Comparison of ENCODE assay signal across 8 cellular contexts in the genomic region with DNA sequence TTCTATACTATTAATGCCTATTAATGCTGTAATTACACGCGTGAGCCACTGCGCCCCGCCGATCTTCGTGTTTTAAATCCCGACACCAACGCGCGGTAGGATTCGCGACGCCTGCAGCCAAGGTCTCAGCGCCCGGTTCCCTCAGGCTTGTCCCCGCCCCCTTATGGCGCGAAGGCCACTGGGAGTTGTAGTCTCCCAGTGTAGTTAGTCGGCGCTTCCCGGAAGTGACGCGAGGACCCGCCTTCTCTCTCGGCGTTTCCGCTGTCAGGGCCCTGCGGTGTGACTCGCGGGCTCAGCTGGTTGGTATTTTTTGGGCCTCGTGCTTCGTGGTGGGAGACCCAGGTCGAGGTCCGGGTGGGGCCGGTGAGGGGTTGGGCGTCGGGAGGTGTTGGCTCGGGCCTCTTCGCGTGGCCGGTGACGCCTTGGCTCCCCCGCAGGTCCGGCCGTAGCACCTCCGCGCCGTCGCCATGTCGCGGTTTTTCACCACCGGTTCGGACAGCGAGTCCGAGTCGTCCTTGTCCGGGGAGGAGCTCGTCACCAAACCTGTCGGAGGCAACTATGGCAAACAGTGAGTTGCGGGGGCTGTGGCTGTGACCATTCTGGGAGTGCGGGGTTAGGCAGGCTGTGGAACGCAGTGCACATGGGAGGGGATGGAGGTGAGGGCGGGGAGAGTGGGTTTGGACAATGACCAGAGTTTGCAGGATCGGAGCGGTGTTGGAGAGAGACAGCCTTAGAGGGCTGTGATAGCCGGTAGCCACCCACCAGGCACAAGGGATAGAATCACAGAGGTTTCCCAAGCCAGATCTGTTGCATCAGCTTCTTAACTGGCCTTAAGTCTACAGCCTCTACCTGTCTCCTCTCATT. TPM values are rescaled to one million over a fixed set of nuclear protein-coding genes. Genes with fewer than 3 reads are reported as not detected.
DNase-seq lines count a peak whose midpoint lies in the region; ATAC-seq and TF ChIP-seq lines count a peak whose summit lies in the region.
"Not testable (repeated sequence)": the region's sequence is repeated elsewhere in the genome, so short reads cannot be mapped to it uniquely, and the experiment has no call there.

Gene EIF3C, plus strand, starts transcription at position 245 of the 864 bp plus-strand sequence. Its CDS starts 223 bp downstream, at position 468.

- not testable (repeated sequence) for H3K4me2 ChIP-seq in OCI-LY7 (ENCODE audit: low read length)

- not testable (repeated sequence) for H3K27me3 ChIP-seq in adrenal gland; gastroesophageal sphincter; naive thymus-derived CD4-positive, alpha-beta T cell (ENCODE audit: control insufficient read depth in 2 of 2, insufficient read depth in 2 of 2, low read length in 2 of 2); thyroid gland

- H3K36me3 ChIP-seq in OCI-LY7 (ENCODE audit: insufficient read depth, low read length); adrenal gland (replicated peaks in 1 of 2); gastroesophageal sphincter; naive thymus-derived CD4-positive, alpha-beta T cell (ENCODE audit: control insufficient read depth in 2 of 3, insufficient read depth in 3 of 3, low read length in 3 of 3); thyroid gland: not testable (repeated sequence)

- not testable (repeated sequence) for H3K9me3 Mint-ChIP-seq in naive thymus-derived CD4-positive, alpha-beta T cell

- not testable (repeated sequence) for DNase-seq in OCI-LY7 (ENCODE audit: low spot score); adrenal gland; naive thymus-derived CD4-positive, alpha-beta T cell; thyroid gland

- H3K9me2 ChIP-seq in OCI-LY7 (ENCODE audit: insufficient read depth, low read length) = not testable (repeated sequence)

- TF ChIP-seq POLR2A in adrenal gland (IDR thresholded peaks at IDR 0.05); gastroesophageal sphincter (IDR thresholded peaks at IDR 0.05); thyroid gland (IDR thresholded peaks at IDR 0.05): not testable (repeated sequence)

- H3K79me2 ChIP-seq in OCI-LY7 (ENCODE audit: insufficient read depth, low read depth, low read length) = not testable (repeated sequence)

- H4K20me1 ChIP-seq in OCI-LY7 (ENCODE audit: insufficient read depth, low read length) = not testable (repeated sequence)

- POLR2A ChIA-PET in OCI-LY7 (lab: Charles Lee); naive thymus-derived CD4-positive, alpha-beta T cell (lab: Charles Lee): not testable (repeated sequence)

- H3K27ac ChIP-seq in OCI-LY7 (ENCODE audit: low read depth, low read length, poor library complexity, severe bottlenecking); adrenal gland; gastroesophageal sphincter; naive thymus-derived CD4-positive, alpha-beta T cell (ENCODE audit: low read depth, low read length); thyroid gland: not testable (repeated sequence)

- intact Hi-C loops in OCI-LY7 (cut with micrococcal nuclease; ENCODE audit: unreplicated experiment); adrenal gland (cut with DNase I); naive thymus-derived CD4-positive, alpha-beta T cell (cut with micrococcal nuclease); thyroid gland (cut with DNase I): not testable (repeated sequence)

- H3K4me3 Mint-ChIP-seq in naive thymus-derived CD4-positive, alpha-beta T cell = peak within 1 kb of the TSS in 4 of 10 donors; percentile 56 to 81 (median 70)

- ATAC-seq in GM21423 (IDR thresholded peaks at IDR 0.05; ENCODE audit: unreplicated experiment) (peak; percentile 97), HG03060 (IDR thresholded peaks at IDR 0.05; ENCODE audit: low read depth, unreplicated experiment) (peak; percentile 90), gastroesophageal sphincter (peak; percentile 100)
- peak; percentile 100 for ATAC-seq in naive thymus-derived CD4-positive, alpha-beta T cell

- not testable (repeated sequence) for H3K9me3 ChIP-seq in OCI-LY7 (ENCODE audit: low read length); adrenal gland (replicated peaks in 1 of 3); gastroesophageal sphincter; naive thymus-derived CD4-positive, alpha-beta T cell (ENCODE audit: control insufficient read depth in 2 of 3, low read length in 3 of 3); thyroid gland

- not testable (repeated sequence) for H3K36me3 Mint-ChIP-seq in naive thymus-derived CD4-positive, alpha-beta T cell

- not testable (repeated sequence) for H3K27me3 Mint-ChIP-seq in naive thymus-derived CD4-positive, alpha-beta T cell

- not testable (repeated sequence) for BruUV-seq in OCI-LY7 (replicated peaks; lab: Mats Ljungman, UMichigan)

- H3K4me1 ChIP-seq in OCI-LY7 (ENCODE audit: insufficient read depth, low read length, poor library complexity, severe bottlenecking); adrenal gland (replicated peaks in 1 of 2); gastroesophageal sphincter; naive thymus-derived CD4-positive, alpha-beta T cell (ENCODE audit: control insufficient read depth in 2 of 2, insufficient read depth in 2 of 2, low read length in 2 of 2); thyroid gland: not testable (repeated sequence)

- H3K27ac Mint-ChIP-seq in naive thymus-derived CD4-positive, alpha-beta T cell = peak within 1 kb of the TSS in 2 of 9 donors; percentile 48 to 52

- H3K4me3 ChIP-seq in GM08714 (ENCODE audit: low read length) (peak within 1 kb of the TSS; percentile 57; the same call in 1 of the 2 replicates), gastroesophageal sphincter (peak within 1 kb of the TSS in 1 of 2 donors; percentile 38)
- H3K4me3 ChIP-seq in OCI-LY7 (ENCODE audit: low read depth, low read length, poor library complexity, severe bottlenecking); adrenal gland; naive thymus-derived CD4-positive, alpha-beta T cell (ENCODE audit: low read length); thyroid gland (replicated peaks in 1 of 3): not testable (repeated sequence)

- WGBS in adrenal gland, 4 donors = no CpG with 5 or more reads among the region's 66 CpGs
- WGBS in gastroesophageal sphincter (ENCODE audit: low coverage in 1 of 2), 2 donors = no CpG with 5 or more reads among the region's 66 CpGs
- no CpG with 5 or more reads among the region's 66 CpGs for WGBS in thyroid gland, 2 donors

- CTCF ChIA-PET in OCI-LY7 (lab: Charles Lee; ENCODE audit: unreplicated experiment); naive thymus-derived CD4-positive, alpha-beta T cell (lab: Charles Lee): not testable (repeated sequence)

- not testable (repeated sequence) for H2AFZ ChIP-seq in OCI-LY7 (ENCODE audit: low read length)

- TF ChIP-seq CTCF in OCI-LY7 (conservative IDR thresholded peaks at IDR 0.05; ENCODE audit: low read length); adrenal gland (IDR thresholded peaks at IDR 0.05); gastroesophageal sphincter (IDR thresholded peaks at IDR 0.05); thyroid gland (IDR thresholded peaks at IDR 0.05): not testable (repeated sequence)

- not testable (repeated sequence) for H3K4me1 Mint-ChIP-seq in naive thymus-derived CD4-positive, alpha-beta T cell

- not testable (repeated sequence) for TF ChIP-seq EP300 in gastroesophageal sphincter (IDR thresholded peaks at IDR 0.05)

RNA-seq across cellular contexts. Expression of gene EIF3C, which starts in this region (rescaled TPM):
- 259 and 284 TPM in 2 replicates for total RNA-seq in OCI-LY7 (2014; rRNA removed; shearing (Covaris generic))
- total RNA-seq in OCI-LY7 (2022) (727 and 840 TPM in 2 replicates), adrenal gland (100 to 1,000 TPM in 7 of 8 donors, 10 to 100 TPM in 1; 99.7 to 575 (median 337) TPM), gastroesophageal sphincter (100 to 1,000 TPM in 3 of 4 donors, 10 to 100 TPM in 1; 95.7 to 301 (median 173) TPM), thyroid gland (100 to 1,000 TPM; 213 to 326 (median 285) TPM)
- 1,000 to 10,000 TPM in 2 of 3 donors, 100 to 1,000 TPM in 1; 459 to 3,047 (median 2,044) TPM for polyA plus RNA-seq in adrenal gland
- total RNA-seq in naive thymus-derived CD4-positive, alpha-beta T cell = 100 to 1,000 TPM; 269 to 736 (median 377) TPM
- 100 to 1,000 TPM; 158 to 380 TPM for polyA plus RNA-seq in naive thymus-derived CD4-positive, alpha-beta T cell
